ENCODE assay signal across 21 cellular contexts in genomic region chr18:7892556-7892955, GRCh38.
A peak's percentile ranks its signal among the peaks of the same experiment; 100 is the strongest.
DNase-seq lines count a peak whose midpoint lies in the region; ATAC-seq, FAIRE-seq and TF ChIP-seq lines count a peak whose summit lies in the region.
"Had no signal": no experiment of that assay in that cellular context is flagged by ENCODE, and none has a peak within 500 bp of the region (broad histone marks: within the 10 kb centered on the region; RNA-seq: fewer than 3 reads in every experiment).

No MANE protein-coding gene starts in this region.

- POLR2A ChIA-PET in A549 (lab: Yijun Ruan, JAX), result no interaction called here

- TF ChIP-seq EP300 in A549 (IDR thresholded peaks at IDR 0.05), result no peak

- H3K4me3 ChIP-seq in A549, result no peak overlapping the region
- H3K4me3 ChIP-seq in osteoblast (ENCODE audit: insufficient read depth, low read length), result no peak overlapping the region
- H3K4me3 ChIP-seq in HAP-1, result no peak overlapping the region
- H3K4me3 ChIP-seq: BLaER1, GM12878 had no signal

- H3K36me3 ChIP-seq in osteoblast (ENCODE audit: insufficient read depth, low read length), result no peaks in the 10 kb centered on the region
- H3K36me3 ChIP-seq in HAP-1 (replicated peaks), result no peaks in the 10 kb centered on the region
- H3K36me3 ChIP-seq: BE2C, BLaER1 had no signal

- peaks cover 41% of the 10 kb centered on the region for H3K4me1 ChIP-seq in A549
- H3K4me1 ChIP-seq in osteoblast (ENCODE audit: insufficient read depth, low read length), result peaks cover 4% of the 10 kb centered on the region
- H3K4me1 ChIP-seq in HAP-1, result no peaks in the 10 kb centered on the region
- H3K4me1 ChIP-seq: BE2C, BLaER1, Caco-2 had no signal

- peak overlapping the region; percentile 44 to 64; a peak in 4 of 6 replicates for H3K27ac ChIP-seq in A549
- H3K27ac ChIP-seq in osteoblast (ENCODE audit: low read depth, low read length), result no peak overlapping the region
- H3K27ac ChIP-seq: 22Rv1, BLaER1 had no signal

- no peak for TF ChIP-seq CTCF in A549 (IDR thresholded peaks at IDR 0.05)
- TF ChIP-seq CTCF in osteoblast (IDR thresholded peaks at IDR 0.05; ENCODE audit: extremely low read depth, low read depth, low read length), result no peak

- intact Hi-C loops in posterior cingulate gyrus (cut with DNase I), result no loop called here

- H3K79me2 ChIP-seq in osteoblast (ENCODE audit: insufficient read depth, low read length), result no peaks in the 10 kb centered on the region

- no peak for TF ChIP-seq POLR2A in A549 (IDR thresholded peaks at IDR 0.05; ENCODE audit: low read length)

- no peak for DNase-seq in A549 (ENCODE audit: low read depth in 1 of 2, low spot score in 1 of 2)
- peak; percentile 55 for DNase-seq in osteoblast (ENCODE audit: insufficient read length, low spot score, missing footprints)
- peak; percentile 34 for DNase-seq in renal cortical epithelial cell (ENCODE audit: low read depth)
- DNase-seq in HAP-1 (ENCODE audit: low spot score in 2 of 2), result no peak
- no peak for DNase-seq in posterior cingulate gyrus
- DNase-seq: ACHN; BE2C; C1 segment of cervical spinal cord; Caco-2; Calu3; CD4-positive, CD25-positive, alpha-beta regulatory T cell; CD8-positive, alpha-beta T cell; DND-41; EL; GDM1 had no signal

- no peak for ATAC-seq in A549
- ATAC-seq: CD8-positive, alpha-beta T cell; GM12878 had no signal

- H3K9me3 ChIP-seq in A549, result no peaks in the 10 kb centered on the region
- H3K9me3 ChIP-seq in osteoblast (ENCODE audit: low read depth, low read length), result no peaks in the 10 kb centered on the region
- H3K9me3 ChIP-seq in HAP-1, result no peaks in the 10 kb centered on the region
- H3K9me3 ChIP-seq: BE2C, BLaER1, Caco-2 had no signal

- H3K27me3 ChIP-seq in osteoblast (ENCODE audit: insufficient read depth, low read length) (no peaks in the 10 kb centered on the region), HAP-1 (ENCODE audit: low read depth) (no peaks in the 10 kb centered on the region)
- H3K27me3 ChIP-seq: BE2C, BLaER1 had no signal

- no peak for FAIRE-seq in A549 (lab: Jason Lieb, UNC)
- FAIRE-seq: D721Med, GM12878, GM12892, GM18507 had no signal

- CTCF ChIA-PET in A549 (lab: Yijun Ruan, JAX), result interaction anchor here (1.3 kb wide), 1 partner anchor 13 kb away, joined by 3 read pairs; no protein-coding TSS in a partner anchor

- 93% methylated on average over 6 of the region's 6 CpGs for WGBS in A549 (ENCODE audit: missing lambda C conversion rate)

- H2AFZ ChIP-seq in osteoblast (ENCODE audit: low read length), result no peak overlapping the region

- in situ Hi-C loops in HAP-1 (cut with MboI; ENCODE audit: low sequenced_read_pairs), result no loop called here

- no peaks in the 10 kb centered on the region for H4K20me1 ChIP-seq in osteoblast (ENCODE audit: insufficient read depth, low read length)
- H4K20me1 ChIP-seq: BLaER1 had no signal

- no peak for TF ChIP-seq RAD21 in A549 (conservative IDR thresholded peaks at IDR 0.05 in 1 of 2, IDR thresholded peaks at IDR 0.05 in 1 of 2)

- H3K4me2 ChIP-seq in A549 (no peak overlapping the region), osteoblast (ENCODE audit: insufficient read depth, low read length) (no peak overlapping the region)
- H3K4me2 ChIP-seq: BLaER1 had no signal

TF ChIP-seq in A549, 52 proteins besides CTCF, POLR2A, EP300 and RAD21:
- TF ChIP-seq ZNF302 (CRISPR knock-in tag; IDR thresholded peaks at IDR 0.05) (no peak), ZFP36 (IDR thresholded peaks at IDR 0.05; ENCODE audit: borderline replicate concordance, partially characterized antibody) (no peak), RARB (CRISPR knock-in tag; IDR thresholded peaks at IDR 0.05) (no peak), FOSB (CRISPR knock-in tag; IDR thresholded peaks at IDR 0.05) (no peak), SMC3 (IDR thresholded peaks at IDR 0.05) (no peak), HMGXB4 (CRISPR knock-in tag; IDR thresholded peaks at IDR 0.05; ENCODE audit: borderline replicate concordance) (no peak), MYC (IDR thresholded peaks at IDR 0.05; ENCODE audit: borderline replicate concordance, low read length) (no peak), CHD4 (IDR thresholded peaks at IDR 0.05; ENCODE audit: borderline replicate concordance) (no peak), NPAS2 (CRISPR knock-in tag; IDR thresholded peaks at IDR 0.05; ENCODE audit: borderline replicate concordance) (no peak), KDM1A (IDR thresholded peaks at IDR 0.05; ENCODE audit: low read depth) (no peak), MAFK (IDR thresholded peaks at IDR 0.05; ENCODE audit: partially characterized antibody) (no peak), HOXB5 (CRISPR knock-in tag; IDR thresholded peaks at IDR 0.05) (no peak), NR3C1 (IDR thresholded peaks at IDR 0.05) (no peak), CHD2 (IDR thresholded peaks at IDR 0.05; ENCODE audit: low read length, partially characterized antibody) (no peak)
TF ChIP-seq in A549: peak in this region for 0.

Comparison
In these comparisons a context has a peak if more than half of its experiments do, and no peak if none do; other contexts are left out.
1. DNase-seq: peak in osteoblast (single experiment) and renal cortical epithelial cell (single experiment); none in A549 (0 of 2), HAP-1 (0 of 2) and posterior cingulate gyrus (0 of 10).